In the genomic region with DNA sequence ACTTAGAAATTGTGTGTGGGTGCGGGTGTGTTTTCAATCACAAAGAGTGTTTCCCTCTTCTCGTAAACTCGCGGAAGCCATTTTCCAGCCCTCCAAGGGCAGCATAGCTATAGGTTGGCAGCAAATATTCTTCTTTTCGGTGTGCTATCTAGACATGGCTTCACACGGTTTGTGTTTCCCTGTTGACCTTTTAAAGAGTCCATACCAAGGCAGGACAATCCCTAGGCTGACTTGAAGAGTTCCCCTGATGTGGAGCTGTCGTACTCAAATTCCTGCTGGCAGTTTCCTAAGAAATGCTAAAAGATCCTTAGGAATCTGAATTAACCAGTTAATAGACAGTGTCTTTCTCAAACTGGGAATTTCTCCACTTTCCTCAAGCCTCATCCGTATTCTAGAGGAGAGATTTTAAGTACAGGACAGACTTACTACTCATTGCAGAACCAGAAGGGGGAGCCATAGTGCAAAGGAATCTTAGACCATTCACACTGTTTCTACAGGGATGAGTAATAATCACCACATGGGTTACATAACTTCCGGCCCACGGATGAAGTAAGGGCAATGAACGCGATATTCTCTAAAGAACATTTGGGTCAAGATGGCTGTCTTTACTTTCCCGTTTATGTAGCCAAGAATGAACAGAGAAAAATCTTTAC, we compare ENCODE assay signal across 1 cellular context.
TF ChIP-seq lines count a peak whose summit lies in the region.

No MANE protein-coding gene starts in this region.

TF ChIP-seq in GM12878, 131 proteins besides CTCF, POLR2A, EP300 and RAD21 (continued from another document):
- no peak for TF ChIP-seq ATF2 (IDR thresholded peaks at IDR 0.05; ENCODE audit: low read length)
- no peak for TF ChIP-seq ASH2L (IDR thresholded peaks at IDR 0.05; ENCODE audit: borderline replicate concordance, low read depth)
- TF ChIP-seq HDGF (IDR thresholded peaks at IDR 0.05) = no peak
- TF ChIP-seq PAX5 (IDR thresholded peaks at IDR 0.05; ENCODE audit: borderline replicate concordance, low read depth, low read length) = no peak
- no peak for TF ChIP-seq NRF1 (conservative IDR thresholded peaks at IDR 0.05; ENCODE audit: low read depth, low read length)
- no peak for TF ChIP-seq ZNF622 (IDR thresholded peaks at IDR 0.05)
- no peak for TF ChIP-seq RB1 (IDR thresholded peaks at IDR 0.05; ENCODE audit: borderline replicate concordance)
- no peak for TF ChIP-seq CBFB (IDR thresholded peaks at IDR 0.05; ENCODE audit: low read depth)
- no peak for TF ChIP-seq CBX3 (IDR thresholded peaks at IDR 0.05; ENCODE audit: borderline replicate concordance, low read depth)
- TF ChIP-seq PAX8 (IDR thresholded peaks at IDR 0.05) = no peak
- TF ChIP-seq SUZ12 (IDR thresholded peaks at IDR 0.05; ENCODE audit: unreplicated experiment) = no peak
- no peak for TF ChIP-seq ATF7 (IDR thresholded peaks at IDR 0.05; ENCODE audit: low read depth)
